In the genomic region with DNA sequence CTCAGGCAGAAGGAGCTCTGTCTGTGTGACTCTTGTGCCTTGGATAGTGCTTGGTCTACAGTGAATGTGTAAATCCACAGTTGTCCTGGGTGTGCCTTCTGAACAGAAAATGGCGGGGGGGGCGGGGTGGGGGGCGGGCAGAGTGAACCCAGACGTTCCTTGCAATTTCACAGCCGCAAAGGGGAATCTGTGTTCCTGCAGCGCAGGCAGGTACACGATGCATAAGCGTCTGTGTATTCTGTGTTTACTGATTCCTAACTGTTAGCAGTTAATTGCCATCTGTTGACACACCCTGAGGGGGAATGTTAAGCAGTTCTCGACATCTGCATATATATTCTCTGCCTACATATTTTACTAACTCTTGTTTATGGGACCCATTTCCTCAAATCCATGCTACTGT, we compare ENCODE assay signal across 11 cellular contexts.
A peak's percentile ranks its signal among the peaks of the same experiment; 100 is the strongest.
DNase-seq lines count a peak whose midpoint lies in the region; ATAC-seq and TF ChIP-seq lines count a peak whose summit lies in the region.
"Had no signal": no experiment of that assay in that cellular context is flagged by ENCODE, and none has a peak within 500 bp of the region (broad histone marks: within the 10 kb centered on the region; RNA-seq: fewer than 3 reads in every experiment).

No MANE protein-coding gene starts in this region.

- in situ Hi-C loops in transverse colon (cut with MboI; ENCODE audit: low pct_ligation_motif_present in 1 of 4, low pct_unique_long_range_greater_than_20kb in 1 of 4, low sequenced_read_pairs in 3 of 4), result loop anchor here in 1 of 4 donors (5.0 kb wide), 1 partner anchor 104 kb away; no protein-coding TSS in a partner anchor

- H3K27me3 ChIP-seq in heart left ventricle (no peaks in the 10 kb centered on the region), transverse colon (no peaks in the 10 kb centered on the region)

- DNase-seq in heart left ventricle (no peak), left ventricle myocardium superior (no peak), NCI-H526 (lab: John Stamatoyannopoulos, UW) (peak; percentile 46 to 57), fibroblast of villous mesenchyme (ENCODE audit: low read depth) (peak; percentile 60), transverse colon (peak; percentile 29), RKO (ENCODE audit: low spot score) (no peak), T-helper 1 cell (no peak)
- no peak for DNase-seq in activated CD4-positive, alpha-beta T cell treated with anti-CD3 and anti-CD28 coated beads for 1 hour
- DNase-seq: activated CD4-positive, alpha-beta memory T cell treated with anti-CD3 and anti-CD28 coated beads, Interleukin-2, amount 10 ng/mL, durations not matched to agents 7 days and 5 days; Karpas-422; NCI-H446 treated with DMSO at 0.1 percent for 48 hours had no signal

- H3K27ac ChIP-seq in heart left ventricle (peak overlapping the region in 7 of 12 donors; percentile 20 to 87 (median 81)), transverse colon (peak overlapping the region in 1 of 4 donors; percentile 65)

- H3K4me1 ChIP-seq in heart left ventricle (peaks cover 0 to 55% (median 18%) of the 10 kb centered on the region in 12 donors), transverse colon (peaks cover 0 to 35% (median 26%) of the 10 kb centered on the region in 4 donors)

- H3K4me3 ChIP-seq in heart left ventricle, result no peak overlapping the region
- H3K4me3 ChIP-seq in fibroblast of villous mesenchyme (ENCODE audit: low read depth, low read length), result no peak overlapping the region
- no peak overlapping the region for H3K4me3 ChIP-seq in transverse colon

- no peak for TF ChIP-seq EP300 in transverse colon (IDR thresholded peaks at IDR 0.05; ENCODE audit: low read depth)

- H3K36me3 ChIP-seq in heart left ventricle (no peaks in the 10 kb centered on the region), transverse colon (no peaks in the 10 kb centered on the region)

- WGBS in heart left ventricle, 4 donors, result 68 to 82% (median 78%) methylated on average over 8 to 9 of the region's 9 CpGs
- 45 to 48% methylated on average over 6 to 9 of the region's 9 CpGs for WGBS in transverse colon (ENCODE audit: low coverage in 1 of 2), 2 donors

- TF ChIP-seq POLR2A in heart left ventricle (IDR thresholded peaks at IDR 0.05) (no peak), transverse colon (IDR thresholded peaks at IDR 0.05) (no peak)

- intact Hi-C loops in heart left ventricle (cut with DNase I), result loop anchor here in 7 of 10 donors (5.0 to 10.0 kb wide), 5 partner anchors 97 to 237 kb away; no protein-coding TSS in a partner anchor
- intact Hi-C loops in left ventricle myocardium superior (cut with micrococcal nuclease), result no loop called here
- intact Hi-C loops in transverse colon (cut with DNase I; ENCODE audit: low total_unique reads), result loop anchor here (10.0 kb wide), 1 partner anchor 327 kb away; no protein-coding TSS in a partner anchor

- TF ChIP-seq CTCF in heart left ventricle (IDR thresholded peaks at IDR 0.05) (no peak), fibroblast of villous mesenchyme (IDR thresholded peaks at IDR 0.05; ENCODE audit: insufficient read depth, low read depth, low read length) (no peak), transverse colon (IDR thresholded peaks at IDR 0.05) (no peak)

- ATAC-seq in heart left ventricle, result no peak
- ATAC-seq in left ventricle myocardium superior, result no peak

- no peaks in the 10 kb centered on the region for H3K9me3 ChIP-seq in heart left ventricle
- H3K9me3 ChIP-seq in transverse colon, result no peaks in the 10 kb centered on the region

Comparison
In these comparisons a context has a peak if more than half of its experiments do, and no peak if none do; other contexts are left out.
1. DNase-seq: peak in NCI-H526 (2 of 2), fibroblast of villous mesenchyme (single experiment) and transverse colon (single experiment); none in heart left ventricle (0 of 5), left ventricle myocardium superior (single experiment), RKO (single experiment), activated CD4-positive, alpha-beta T cell treated with anti-CD3 and anti-CD28 coated beads for 1 hour (single experiment) and T-helper 1 cell (0 of 5).